Comparison of ENCODE assay signal across 1 cellular context in the genomic region with DNA sequence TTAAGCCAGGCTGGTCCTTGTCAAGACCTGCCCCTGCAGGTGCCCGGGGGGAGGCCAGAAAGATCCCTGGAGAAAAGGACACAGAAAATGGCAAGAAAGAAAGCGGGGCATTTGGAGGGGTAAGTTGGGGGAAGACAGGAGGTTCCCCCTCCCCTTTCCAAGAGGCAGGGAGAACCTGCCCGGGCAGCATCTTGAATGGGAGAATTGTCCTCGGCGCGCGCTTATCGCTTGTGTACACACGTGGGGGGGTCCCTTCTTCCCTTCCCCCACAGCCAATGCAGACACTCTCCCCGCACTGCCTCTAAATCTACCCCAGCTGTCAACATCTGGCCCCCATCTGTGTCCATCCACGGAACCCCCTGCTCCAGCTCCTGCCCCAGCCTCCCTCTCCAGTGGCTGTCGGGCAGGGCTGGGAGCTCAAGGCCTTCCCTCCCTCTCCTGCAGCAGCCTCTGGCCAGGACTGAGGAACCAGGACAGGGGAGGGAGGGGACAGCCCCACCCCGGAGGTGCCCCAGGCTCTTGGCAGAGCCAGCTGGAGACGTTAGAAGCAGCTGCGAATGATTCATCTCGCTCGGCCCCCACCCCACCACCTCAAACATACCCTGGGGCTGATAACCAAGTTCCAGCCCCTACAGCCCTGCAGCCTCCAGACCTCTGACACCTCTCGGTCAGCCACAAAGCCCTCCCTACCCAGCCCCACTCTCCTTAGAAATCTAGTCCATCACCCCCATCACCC.
A peak's percentile ranks its signal among the peaks of the same experiment; 100 is the strongest.
TF ChIP-seq lines count a peak whose summit lies in the region.

No MANE protein-coding gene starts in this region.

TF ChIP-seq in H1, 55 proteins besides CTCF, POLR2A, EP300 and RAD21:
- TF ChIP-seq BRCA1 (IDR thresholded peaks at IDR 0.05; ENCODE audit: low read depth, low read length) (no peak), POLR2AphosphoS5 (IDR thresholded peaks at IDR 0.05; ENCODE audit: low read depth, low read length) (peak; percentile 51)
